ENCODE assay signal across 12 cellular contexts in the genomic region with DNA sequence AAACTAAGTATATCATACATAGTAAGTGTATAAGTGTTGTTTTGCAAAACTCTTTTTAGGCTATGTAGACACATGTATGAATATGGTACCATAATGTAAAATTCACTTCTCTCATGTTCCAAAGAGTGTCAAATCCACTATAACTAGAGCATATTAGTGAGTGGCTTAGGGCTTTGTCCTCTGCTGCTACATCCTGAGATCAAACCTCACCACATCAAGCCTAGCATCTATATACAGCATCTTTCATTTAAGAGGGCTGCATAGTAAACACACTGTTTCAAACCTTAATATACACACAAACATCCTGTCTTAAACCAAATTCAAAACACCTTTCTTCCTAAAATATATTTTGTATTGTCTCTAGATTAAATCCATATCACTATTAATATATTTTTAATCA. TPM values are rescaled to one million over a fixed set of nuclear protein-coding genes. Genes with fewer than 3 reads are reported as not detected.
A peak's percentile ranks its signal among the peaks of the same experiment; 100 is the strongest.
DNase-seq lines count a peak whose midpoint lies in the region; ATAC-seq and TF ChIP-seq lines count a peak whose summit lies in the region.
"Had no signal": no experiment of that assay in that cellular context is flagged by ENCODE, and none has a peak within 500 bp of the region (broad histone marks: within the 10 kb centered on the region; RNA-seq: fewer than 3 reads in every experiment).

No MANE protein-coding gene starts in this region.

- no peaks in the 10 kb centered on the region for H3K9me3 Mint-ChIP-seq in activated T-helper 1 cell treated with anti-CD3 and anti-CD28 coated beads, Interleukin-12 subunit alpha, Interleukin-12 subunit beta, Interleukin-2, Interleukin-4 antibody, amounts not matched to agents 30 ng/mL and 10 ng/mL and 1 ng/mL, durations not matched to agents 14 hours and 24 hours and 36 hours
- H3K9me3 Mint-ChIP-seq: GM23338 had no signal

- H3K4me3 Mint-ChIP-seq in activated T-helper 1 cell treated with anti-CD3 and anti-CD28 coated beads, Interleukin-12 subunit alpha, Interleukin-12 subunit beta, Interleukin-2, Interleukin-4 antibody, amounts not matched to agents 30 ng/mL and 10 ng/mL and 1 ng/mL, durations not matched to agents 14 hours and 24 hours and 36 hours: peak overlapping the region; percentile 91
- H3K4me3 Mint-ChIP-seq: GM23338 had no signal

- H4K20me1 ChIP-seq in osteoblast (ENCODE audit: insufficient read depth, low read length): peaks cover 2% of the 10 kb centered on the region

- peaks cover 65% of the 10 kb centered on the region for H3K79me2 ChIP-seq in osteoblast (ENCODE audit: insufficient read depth, low read length)

- H3K9me3 ChIP-seq in right lobe of liver (no peaks in the 10 kb centered on the region), osteoblast (ENCODE audit: low read depth, low read length) (no peaks in the 10 kb centered on the region)

- no peak overlapping the region for H3K4me2 ChIP-seq in osteoblast (ENCODE audit: insufficient read depth, low read length)
- H3K4me2 ChIP-seq: GM23338 had no signal

- no peak for ATAC-seq in right lobe of liver
- ATAC-seq in HG02852 (IDR thresholded peaks at IDR 0.05; ENCODE audit: unreplicated experiment): no peak
- ATAC-seq in GM18505 (IDR thresholded peaks at IDR 0.05; ENCODE audit: unreplicated experiment): no peak
- ATAC-seq: GM23338 had no signal

- H3K4me3 ChIP-seq in right lobe of liver (peak overlapping the region in 2 of 3 donors; percentile 10 to 25), osteoblast (ENCODE audit: insufficient read depth, low read length) (no peak overlapping the region)
- H3K4me3 ChIP-seq: GM23338 had no signal

- no peak overlapping the region for H2AFZ ChIP-seq in osteoblast (ENCODE audit: low read length)
- H2AFZ ChIP-seq: GM23338, parathyroid adenoma had no signal

- peak overlapping the region; percentile 52 for H3K27ac Mint-ChIP-seq in activated T-helper 1 cell treated with anti-CD3 and anti-CD28 coated beads, Interleukin-12 subunit alpha, Interleukin-12 subunit beta, Interleukin-2, Interleukin-4 antibody, amounts not matched to agents 30 ng/mL and 10 ng/mL and 1 ng/mL, durations not matched to agents 14 hours and 24 hours and 36 hours
- H3K27ac Mint-ChIP-seq: GM23338 had no signal

- H3K27me3 Mint-ChIP-seq in activated T-helper 1 cell treated with anti-CD3 and anti-CD28 coated beads, Interleukin-12 subunit alpha, Interleukin-12 subunit beta, Interleukin-2, Interleukin-4 antibody, amounts not matched to agents 30 ng/mL and 10 ng/mL and 1 ng/mL, durations not matched to agents 14 hours and 24 hours and 36 hours (ENCODE audit: insufficient read depth): no peaks in the 10 kb centered on the region

- TF ChIP-seq CTCF in right lobe of liver (IDR thresholded peaks at IDR 0.05): no peak
- TF ChIP-seq CTCF in osteoblast (IDR thresholded peaks at IDR 0.05; ENCODE audit: extremely low read depth, low read depth, low read length): no peak

- no peaks in the 10 kb centered on the region for H3K27me3 ChIP-seq in right lobe of liver
- H3K27me3 ChIP-seq in osteoblast (ENCODE audit: insufficient read depth, low read length): no peaks in the 10 kb centered on the region

- peaks cover 35% of the 10 kb centered on the region for H3K36me3 Mint-ChIP-seq in activated T-helper 1 cell treated with anti-CD3 and anti-CD28 coated beads, Interleukin-12 subunit alpha, Interleukin-12 subunit beta, Interleukin-2, Interleukin-4 antibody, amounts not matched to agents 30 ng/mL and 10 ng/mL and 1 ng/mL, durations not matched to agents 14 hours and 24 hours and 36 hours (ENCODE audit: low read depth)

- peak overlapping the region in 2 of 3 donors; percentile 16 to 67 for H3K27ac ChIP-seq in right lobe of liver
- H3K27ac ChIP-seq in osteoblast (ENCODE audit: low read depth, low read length): no peak overlapping the region

- no peaks in the 10 kb centered on the region for H3K36me3 ChIP-seq in right lobe of liver
- no peaks in the 10 kb centered on the region for H3K36me3 ChIP-seq in osteoblast (ENCODE audit: insufficient read depth, low read length)

- H3K4me1 ChIP-seq in right lobe of liver: peaks cover 0 to 29% (median 4%) of the 10 kb centered on the region in 4 donors
- peaks cover 13% of the 10 kb centered on the region for H3K4me1 ChIP-seq in osteoblast (ENCODE audit: insufficient read depth, low read length)

- intact Hi-C loops in activated T-helper 1 cell treated with anti-CD3 and anti-CD28 coated beads, Interleukin-12 subunit alpha, Interleukin-12 subunit beta, Interleukin-2, Interleukin-4 antibody, amounts not matched to agents 30 ng/mL and 10 ng/mL and 1 ng/mL, durations not matched to agents 14 hours and 24 hours and 36 hours (cut with micrococcal nuclease): loop anchor here (2.0 to 5.0 kb wide), 2 partner anchors 14 to 332 kb away; partner anchors contain the start of gene NAA16
- intact Hi-C loops in right lobe of liver (cut with DNase I): no loop called here

- H3K4me1 Mint-ChIP-seq in activated T-helper 1 cell treated with anti-CD3 and anti-CD28 coated beads, Interleukin-12 subunit alpha, Interleukin-12 subunit beta, Interleukin-2, Interleukin-4 antibody, amounts not matched to agents 30 ng/mL and 10 ng/mL and 1 ng/mL, durations not matched to agents 14 hours and 24 hours and 36 hours (ENCODE audit: low read depth): peaks cover 86% of the 10 kb centered on the region

- TF ChIP-seq POLR2A in right lobe of liver (IDR thresholded peaks at IDR 0.05) (no peak), GM18505 (IDR thresholded peaks at IDR 0.05; ENCODE audit: borderline replicate concordance, extremely low read depth, insufficient read depth, insufficient read length) (no peak)

- peak in 4 of 6 experiments; percentile 28 to 60 (median 49) for DNase-seq in stimulated activated naive CD4-positive, alpha-beta T cell (lab: John Stamatoyannopoulos, UW)
- no peak for DNase-seq in stimulated activated naive CD4-positive, alpha-beta T cell treated with Interleukin-2 at 50 U/mL for 16 hours (lab: John Stamatoyannopoulos, UW)
- DNase-seq in activated T-helper 1 cell treated with anti-CD3 and anti-CD28 coated beads, Interleukin-12 subunit alpha, Interleukin-12 subunit beta, Interleukin-2, Interleukin-4 antibody, amounts not matched to agents 30 ng/mL and 10 ng/mL and 1 ng/mL, durations not matched to agents 14 hours and 24 hours and 36 hours (ENCODE audit: low spot score): no peak
- no peak for DNase-seq in right lobe of liver
- no peak for DNase-seq in MV-4-11 (lab: John Stamatoyannopoulos, UW)
- no peak for DNase-seq in osteoblast (ENCODE audit: insufficient read length, low spot score, missing footprints)
- DNase-seq: NCI-H2107, SHP77 had no signal

RNA-seq across cellular contexts. Expression of gene ELF1, which starts 38.6 kb away (rescaled TPM):
- total RNA-seq in activated T-helper 1 cell treated with anti-CD3 and anti-CD28 coated beads, Interleukin-12 subunit alpha, Interleukin-12 subunit beta, Interleukin-2, Interleukin-4 antibody, amounts not matched to agents 30 ng/mL and 10 ng/mL and 1 ng/mL, durations not matched to agents 14 hours and 24 hours and 36 hours: 75.3 and 76.8 TPM in 2 replicates
- total RNA-seq in right lobe of liver (10 to 100 TPM; 24.1 to 35.4 (median 31.0) TPM), osteoblast (60.7 and 63.0 TPM in 2 replicates)

Comparison
In these comparisons a context has a peak if more than half of its experiments do, and no peak if none do; other contexts are left out.
1. DNase-seq: peak in stimulated activated naive CD4-positive, alpha-beta T cell (4 of 6); none in stimulated activated naive CD4-positive, alpha-beta T cell treated with Interleukin-2 at 50 U/mL for 16 hours (single experiment), activated T-helper 1 cell treated with anti-CD3 and anti-CD28 coated beads, Interleukin-12 subunit alpha, Interleukin-12 subunit beta, Interleukin-2, Interleukin-4 antibody, amounts not matched to agents 30 ng/mL and 10 ng/mL and 1 ng/mL, durations not matched to agents 14 hours and 24 hours and 36 hours (single experiment), right lobe of liver (0 of 3), MV-4-11 (single experiment) and osteoblast (single experiment).